ENCODE assay signal across 7 cellular contexts in the genomic region with DNA sequence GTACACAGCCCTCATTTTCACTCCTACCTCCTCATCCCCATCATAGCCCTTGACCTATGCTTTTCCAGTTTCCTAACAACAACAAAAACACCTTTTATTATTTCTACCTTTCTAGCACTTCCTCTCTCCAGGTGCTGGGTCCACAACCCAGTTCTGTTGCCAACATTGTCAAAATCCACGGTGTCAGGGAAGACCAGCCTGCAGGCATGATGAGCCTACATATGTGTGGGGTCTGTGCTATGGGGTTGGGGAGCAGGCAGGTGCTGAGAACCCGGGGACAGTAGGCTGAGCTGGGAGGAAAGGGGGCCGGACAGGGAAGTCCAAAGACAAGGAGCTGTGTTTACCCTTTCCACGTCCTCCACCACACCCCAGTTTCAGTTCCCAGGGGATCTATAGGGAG. TPM values are rescaled to one million over a fixed set of nuclear protein-coding genes. Genes with fewer than 3 reads are reported as not detected.
A peak's percentile ranks its signal among the peaks of the same experiment; 100 is the strongest.
DNase-seq lines count a peak whose midpoint lies in the region; ATAC-seq and TF ChIP-seq lines count a peak whose summit lies in the region.

No MANE protein-coding gene starts in this region.

- peaks cover 35% of the 10 kb centered on the region for H3K36me3 Mint-ChIP-seq in activated T-helper 2 cell treated with anti-CD3 and anti-CD28 coated beads, Interferon-gamma antibody, Interleukin-2, Interleukin-4, amounts not matched to agents 10 μg/mL and 5 μg/mL and 100 μg/mL, durations not matched to agents 14 hours and 24 hours and 36 hours (ENCODE audit: low read depth)
- H3K36me3 Mint-ChIP-seq in stimulated activated naive B cell treated with anti-CD40 and anti-IgM and Interleukin-4, amounts not matched to agents 10 μg/mL and 1 μg/mL and 100 μg/mL, for 72 hours: peaks cover 20 to 32% of the 10 kb centered on the region in 2 donors

- DNase-seq in HFF-Myc (ENCODE audit: extremely low read depth, low read depth): no peak
- DNase-seq in activated T-helper 2 cell treated with anti-CD3 and anti-CD28 coated beads, Interferon-gamma antibody, Interleukin-2, Interleukin-4, amounts not matched to agents 10 μg/mL and 5 μg/mL and 100 μg/mL, durations not matched to agents 14 hours and 24 hours and 36 hours (ENCODE audit: low spot score): no peak
- no peak for DNase-seq in stimulated activated naive B cell treated with anti-CD40 and anti-IgM and Interleukin-4, amounts not matched to agents 10 μg/mL and 1 μg/mL and 100 μg/mL, for 72 hours
- DNase-seq in SW480 (ENCODE audit: low spot score): no peak
- no peak for DNase-seq in NCI-H1417 treated with DMSO at 0.1 percent for 48 hours (lab: John Stamatoyannopoulos, UW)
- DNase-seq in NCI-H1436 treated with DMSO at 0.1 percent for 48 hours (lab: John Stamatoyannopoulos, UW): no peak

- no peak for ATAC-seq in stimulated activated naive B cell treated with anti-CD40 and anti-IgM and Interleukin-4, amounts not matched to agents 10 μg/mL and 1 μg/mL and 100 μg/mL, for 72 hours (replicated peaks)

- intact Hi-C loops in activated T-helper 2 cell treated with anti-CD3 and anti-CD28 coated beads, Interferon-gamma antibody, Interleukin-2, Interleukin-4, amounts not matched to agents 10 μg/mL and 5 μg/mL and 100 μg/mL, durations not matched to agents 14 hours and 24 hours and 36 hours (cut with micrococcal nuclease): loop anchor here (1.0 to 5.0 kb wide), 4 partner anchors 15 to 444 kb away; a partner anchor contains a TSS

- peak overlapping the region; percentile 90 for H3K4me3 Mint-ChIP-seq in activated T-helper 2 cell treated with anti-CD3 and anti-CD28 coated beads, Interferon-gamma antibody, Interleukin-2, Interleukin-4, amounts not matched to agents 10 μg/mL and 5 μg/mL and 100 μg/mL, durations not matched to agents 14 hours and 24 hours and 36 hours (ENCODE audit: low read depth)
- H3K4me3 Mint-ChIP-seq in stimulated activated naive B cell treated with anti-CD40 and anti-IgM and Interleukin-4, amounts not matched to agents 10 μg/mL and 1 μg/mL and 100 μg/mL, for 72 hours: peak overlapping the region; percentile 95 to 96

- H3K9me3 Mint-ChIP-seq in activated T-helper 2 cell treated with anti-CD3 and anti-CD28 coated beads, Interferon-gamma antibody, Interleukin-2, Interleukin-4, amounts not matched to agents 10 μg/mL and 5 μg/mL and 100 μg/mL, durations not matched to agents 14 hours and 24 hours and 36 hours: no peaks in the 10 kb centered on the region
- no peaks in the 10 kb centered on the region for H3K9me3 Mint-ChIP-seq in stimulated activated naive B cell treated with anti-CD40 and anti-IgM and Interleukin-4, amounts not matched to agents 10 μg/mL and 1 μg/mL and 100 μg/mL, for 72 hours

- H3K27me3 Mint-ChIP-seq in activated T-helper 2 cell treated with anti-CD3 and anti-CD28 coated beads, Interferon-gamma antibody, Interleukin-2, Interleukin-4, amounts not matched to agents 10 μg/mL and 5 μg/mL and 100 μg/mL, durations not matched to agents 14 hours and 24 hours and 36 hours (ENCODE audit: low read depth): no peaks in the 10 kb centered on the region
- H3K27me3 Mint-ChIP-seq in stimulated activated naive B cell treated with anti-CD40 and anti-IgM and Interleukin-4, amounts not matched to agents 10 μg/mL and 1 μg/mL and 100 μg/mL, for 72 hours: peaks cover 7 to 10% of the 10 kb centered on the region in 2 donors

- H3K4me1 Mint-ChIP-seq in activated T-helper 2 cell treated with anti-CD3 and anti-CD28 coated beads, Interferon-gamma antibody, Interleukin-2, Interleukin-4, amounts not matched to agents 10 μg/mL and 5 μg/mL and 100 μg/mL, durations not matched to agents 14 hours and 24 hours and 36 hours (ENCODE audit: low read depth): peaks cover 40% of the 10 kb centered on the region
- H3K4me1 Mint-ChIP-seq in stimulated activated naive B cell treated with anti-CD40 and anti-IgM and Interleukin-4, amounts not matched to agents 10 μg/mL and 1 μg/mL and 100 μg/mL, for 72 hours: peaks cover 19 to 39% of the 10 kb centered on the region in 2 donors

- peak overlapping the region; percentile 85 for H3K4me3 ChIP-seq in HFF-Myc (replicated peaks; ENCODE audit: low read depth, low read length)
- H3K4me3 ChIP-seq in iPS-18c (ENCODE audit: insufficient read depth, low read depth, low read length): peak overlapping the region; percentile 77

- peak overlapping the region; percentile 68 for H3K27ac Mint-ChIP-seq in activated T-helper 2 cell treated with anti-CD3 and anti-CD28 coated beads, Interferon-gamma antibody, Interleukin-2, Interleukin-4, amounts not matched to agents 10 μg/mL and 5 μg/mL and 100 μg/mL, durations not matched to agents 14 hours and 24 hours and 36 hours
- H3K27ac Mint-ChIP-seq in stimulated activated naive B cell treated with anti-CD40 and anti-IgM and Interleukin-4, amounts not matched to agents 10 μg/mL and 1 μg/mL and 100 μg/mL, for 72 hours: peak overlapping the region; percentile 98

- TF ChIP-seq CTCF in HFF-Myc (IDR thresholded peaks at IDR 0.05; ENCODE audit: low read depth, low read length, missing control alignments): no peak

- H3K9me3 ChIP-seq in iPS-18c (ENCODE audit: control insufficient read depth, insufficient read depth, low read length): peaks cover 2% of the 10 kb centered on the region

RNA-seq across cellular contexts. Expression of a gene that starts 0.7 kb away (rescaled TPM):
- total RNA-seq in activated T-helper 2 cell treated with anti-CD3 and anti-CD28 coated beads, Interferon-gamma antibody, Interleukin-2, Interleukin-4, amounts not matched to agents 10 μg/mL and 5 μg/mL and 100 μg/mL, durations not matched to agents 14 hours and 24 hours and 36 hours: 84.1 and 84.7 TPM in 2 replicates

RNA-seq across cellular contexts. Expression of a gene that starts 3.1 kb away (rescaled TPM):
- not detected in 2 replicates for total RNA-seq in activated T-helper 2 cell treated with anti-CD3 and anti-CD28 coated beads, Interferon-gamma antibody, Interleukin-2, Interleukin-4, amounts not matched to agents 10 μg/mL and 5 μg/mL and 100 μg/mL, durations not matched to agents 14 hours and 24 hours and 36 hours

RNA-seq across cellular contexts. Expression of a gene that starts 15.7 kb away (rescaled TPM):
- 30.4 and 34.3 TPM in 2 replicates for total RNA-seq in activated T-helper 2 cell treated with anti-CD3 and anti-CD28 coated beads, Interferon-gamma antibody, Interleukin-2, Interleukin-4, amounts not matched to agents 10 μg/mL and 5 μg/mL and 100 μg/mL, durations not matched to agents 14 hours and 24 hours and 36 hours

RNA-seq across cellular contexts. Expression of a gene that starts 34.6 kb away (rescaled TPM):
- not detected in 2 replicates for total RNA-seq in activated T-helper 2 cell treated with anti-CD3 and anti-CD28 coated beads, Interferon-gamma antibody, Interleukin-2, Interleukin-4, amounts not matched to agents 10 μg/mL and 5 μg/mL and 100 μg/mL, durations not matched to agents 14 hours and 24 hours and 36 hours

RNA-seq across cellular contexts. Expression of a gene that starts 41.2 kb away (rescaled TPM):
- not detected in 2 replicates for total RNA-seq in activated T-helper 2 cell treated with anti-CD3 and anti-CD28 coated beads, Interferon-gamma antibody, Interleukin-2, Interleukin-4, amounts not matched to agents 10 μg/mL and 5 μg/mL and 100 μg/mL, durations not matched to agents 14 hours and 24 hours and 36 hours
